ENCODE assay signal across 23 cellular contexts in the genomic region with DNA sequence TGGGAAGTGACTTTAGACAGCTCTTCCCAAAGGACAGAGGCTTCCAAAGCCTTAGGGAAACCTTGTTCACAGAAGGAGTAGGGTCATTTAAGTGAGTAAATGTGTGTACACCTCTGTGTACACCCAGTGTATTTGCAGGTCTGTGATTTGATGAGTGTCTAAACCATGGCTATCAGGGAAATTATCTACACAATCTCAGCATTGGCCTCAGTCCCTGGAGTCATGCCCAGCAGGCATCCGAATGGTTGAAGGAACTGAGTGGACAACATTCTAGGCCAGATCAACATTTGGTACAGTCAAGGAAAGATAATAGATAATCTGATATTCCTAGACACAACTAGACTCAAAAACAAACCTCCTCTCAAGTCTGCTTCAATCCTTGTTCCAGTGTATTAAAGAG.
DNase-seq lines count a peak whose midpoint lies in the region; ATAC-seq and TF ChIP-seq lines count a peak whose summit lies in the region.
"Had no signal": no experiment of that assay in that cellular context is flagged by ENCODE, and none has a peak within 500 bp of the region (broad histone marks: within the 10 kb centered on the region; RNA-seq: fewer than 3 reads in every experiment).

No MANE protein-coding gene starts in this region.

- no peaks in the 10 kb centered on the region for H3K36me3 ChIP-seq in esophagus muscularis mucosa
- no peaks in the 10 kb centered on the region for H3K36me3 ChIP-seq in thoracic aorta
- H3K36me3 ChIP-seq: BLaER1 treated with 17β-estradiol and CSF1 and Interleukin-3, amounts not matched to agents 10 nM and 100 nM; MG63 had no signal

- no peak for TF ChIP-seq POLR2A in esophagus muscularis mucosa (IDR thresholded peaks at IDR 0.05; ENCODE audit: low read depth)

- WGBS in esophagus muscularis mucosa = 83% methylated on average over 1 of the region's 1 CpG

- no peak for TF ChIP-seq EP300 in esophagus muscularis mucosa (IDR thresholded peaks at IDR 0.05)

- H3K27me3 ChIP-seq in esophagus muscularis mucosa (no peaks in the 10 kb centered on the region), thoracic aorta (replicated peaks; ENCODE audit: insufficient read depth) (no peaks in the 10 kb centered on the region)
- H3K27me3 ChIP-seq: BLaER1 treated with 17β-estradiol and CSF1 and Interleukin-3, amounts not matched to agents 10 nM and 100 nM; MG63 had no signal

- intact Hi-C loops in esophagus muscularis mucosa (cut with DNase I) = no loop called here

- H3K4me1 ChIP-seq in esophagus muscularis mucosa (no peaks in the 10 kb centered on the region), thoracic aorta (ENCODE audit: control insufficient read depth in 1 of 2, low read depth in 2 of 2) (peaks cover 8 to 31% of the 10 kb centered on the region in 2 donors)
- H3K4me1 ChIP-seq: BLaER1 treated with 17β-estradiol and CSF1 and Interleukin-3, amounts not matched to agents 10 nM and 100 nM had no signal

- H3K4me3 ChIP-seq in esophagus muscularis mucosa = no peak overlapping the region
- no peak overlapping the region for H3K4me3 ChIP-seq in thoracic aorta
- H3K4me3 ChIP-seq: BLaER1 treated with 17β-estradiol and CSF1 and Interleukin-3, amounts not matched to agents 10 nM and 100 nM; MG63 had no signal

- no peak for TF ChIP-seq CTCF in C4-2B (conservative IDR thresholded peaks at IDR 0.05)
- no peak for TF ChIP-seq CTCF in esophagus muscularis mucosa (IDR thresholded peaks at IDR 0.05)
- no peak for TF ChIP-seq CTCF in thoracic aorta (IDR thresholded peaks at IDR 0.05)

- DNase-seq in M059J (ENCODE audit: low read depth) (peak; percentile 5), esophagus muscularis mucosa (ENCODE audit: extremely low spot score) (peak; percentile 64), thoracic aorta (ENCODE audit: low spot score) (no peak), ecto neural progenitor cell (ENCODE audit: low spot score) (no peak)
- DNase-seq: AML-193; CD4-positive, alpha-beta memory T cell; COR-L47; EL; GF-D8; Karpas-422; MG63; NCI-H1105 treated with DMSO at 0.1 percent for 48 hours; NCI-H2029; NCI-H446 treated with DMSO at 0.1 percent for 48 hours; NCI-H526; NCI-H82; NK-92 treated with Interleukin-12 subunit alpha and Interleukin-12 subunit beta, amount 100 ng/mL, for 24 hours; PC-3 had no signal

- H3K9me3 ChIP-seq in esophagus muscularis mucosa (no peaks in the 10 kb centered on the region), thoracic aorta (no peaks in the 10 kb centered on the region)
- H3K9me3 ChIP-seq: BLaER1 treated with 17β-estradiol and CSF1 and Interleukin-3, amounts not matched to agents 10 nM and 100 nM had no signal

- H3K27ac ChIP-seq in C4-2B = peak overlapping the region; percentile 11; the same call in 1 of the 2 replicates
- H3K27ac ChIP-seq in esophagus muscularis mucosa (replicated peaks in 1 of 4) = no peak overlapping the region
- H3K27ac ChIP-seq in thoracic aorta = peak overlapping the region; percentile 12 to 16
- H3K27ac ChIP-seq: BLaER1 treated with 17β-estradiol and CSF1 and Interleukin-3, amounts not matched to agents 10 nM and 100 nM had no signal

- no peak for ATAC-seq in thoracic aorta (ENCODE audit: insufficient number of reproducible peaks, low FRiP score, low read depth)
- ATAC-seq in GM18511 (IDR thresholded peaks at IDR 0.05; ENCODE audit: unreplicated experiment) = no peak
- no peak for ATAC-seq in HG03354 (IDR thresholded peaks at IDR 0.05; ENCODE audit: poor library complexity, severe bottlenecking, unreplicated experiment)
- ATAC-seq: HepG2, PC-3 had no signal

Comparison
In these comparisons a context has a peak if more than half of its experiments do, and no peak if none do; other contexts are left out.
1. H3K27ac ChIP-seq: peak in C4-2B (single experiment) and thoracic aorta (2 of 2); none in esophagus muscularis mucosa (0 of 4).
2. DNase-seq: peak in M059J (single experiment) and esophagus muscularis mucosa (single experiment); none in thoracic aorta (single experiment) and ecto neural progenitor cell (single experiment).